34 cellular contexts compared by ENCODE assay signal in the genomic region with DNA sequence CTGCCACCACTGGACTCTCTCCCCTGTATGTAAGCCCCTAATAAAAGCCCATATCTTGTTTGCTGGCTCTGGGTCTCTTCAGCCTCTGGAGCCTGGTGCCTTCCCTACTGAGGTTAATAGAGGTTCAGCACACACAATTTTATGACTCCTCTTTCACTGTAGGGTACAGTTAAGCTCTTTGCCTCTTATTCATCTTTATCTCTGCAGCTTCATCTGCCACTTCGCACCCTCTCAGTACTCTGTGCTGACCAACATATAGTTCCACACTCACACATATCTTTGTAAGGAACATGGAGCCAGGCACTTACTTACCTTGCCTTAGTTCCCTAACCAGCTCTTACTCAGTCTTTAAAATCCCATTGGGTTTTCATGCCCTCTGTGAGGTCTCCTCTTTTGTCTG. TPM values are rescaled to one million over a fixed set of nuclear protein-coding genes. Genes with fewer than 3 reads are reported as not detected.
"Had no signal": no experiment of that assay in that cellular context is flagged by ENCODE, and none has a peak within 500 bp of the region (broad histone marks: within the 10 kb centered on the region; RNA-seq: fewer than 3 reads in every experiment).

No MANE protein-coding gene starts in this region.

- H3K27me3 ChIP-seq: neural progenitor cell, ovary, right lobe of liver, sigmoid colon, spleen, thyroid gland, tibial nerve, upper lobe of left lung, vagina had no signal

- H3K27ac Mint-ChIP-seq: naive thymus-derived CD4-positive, alpha-beta T cell; nephron; neural progenitor cell; progenitor cell of endocrine pancreas; stimulated activated memory B cell treated with anti-CD40 and anti-IgM and Interleukin-4, amounts not matched to agents 10 μg/mL and 1 μg/mL and 100 μg/mL, for 72 hours; stimulated activated naive CD8-positive, alpha-beta T cell treated with anti-CD3 and anti-CD28 coated beads, Interleukin-15, amount 100 ng/mL, for 72 hours had no signal

- H3K36me3 ChIP-seq: neural progenitor cell, ovary, right lobe of liver, thoracic aorta, thyroid gland, upper lobe of left lung had no signal

- DNase-seq: naive thymus-derived CD4-positive, alpha-beta T cell; occipital lobe; ovary; posterior cingulate gyrus; psoas muscle; right cardiac atrium; right lobe of liver; sigmoid colon; spleen; stimulated activated CD4-positive, alpha-beta T cell treated with anti-CD3 and anti-CD28 coated beads, Interleukin-12 subunit alpha, Interleukin-12 subunit beta, amount 100 ng/mL, for 4 hours; stimulated activated CD4-positive, alpha-beta T cell treated with anti-CD3 and anti-CD28 coated beads, Interleukin-1b, Interleukin-23, amount 100 ng/mL, for 48 hours; stimulated activated CD4-positive, alpha-beta T cell treated with anti-CD3 and anti-CD28 coated beads, Interleukin-4, amount 100 ng/mL, for 1 hour; stimulated activated CD4-positive, alpha-beta T cell treated with anti-CD3 and anti-CD28 coated beads, Interleukin-4, amount 100 ng/mL, for 4 hours; stimulated activated CD8-positive, alpha-beta memory T cell treated with anti-CD3 and anti-CD28 coated beads, Interleukin-4, amount 100 ng/mL, for 48 hours; stimulated activated naive CD4-positive, alpha-beta T cell; stimulated activated naive CD8-positive, alpha-beta T cell treated with anti-CD3 and anti-CD28 coated beads, Interleukin-15, amount 100 ng/mL, for 72 hours; stimulated activated naive CD8-positive, alpha-beta T cell treated with anti-CD3 and anti-CD28 coated beads, Interleukin-15, Interleukin-2, amounts not matched to agents 100 U/mL and 50 U/mL, for 24 hours; substantia nigra; thyroid gland; trophoblast cell; upper lobe of left lung had no signal

- H2AFZ ChIP-seq: neural progenitor cell, parathyroid adenoma had no signal

- H3K27me3 Mint-ChIP-seq: naive thymus-derived CD4-positive, alpha-beta T cell; progenitor cell of endocrine pancreas; stimulated activated memory B cell treated with anti-CD40 and anti-IgM and Interleukin-4, amounts not matched to agents 10 μg/mL and 1 μg/mL and 100 μg/mL, for 72 hours; stimulated activated naive CD8-positive, alpha-beta T cell treated with anti-CD3 and anti-CD28 coated beads, Interleukin-15, amount 100 ng/mL, for 72 hours had no signal

- H3K4me3 ChIP-seq: neural progenitor cell, ovary, psoas muscle, right lobe of liver, sigmoid colon, skin epidermis, smooth muscle cell, spleen, thoracic aorta, thyroid gland, tibial nerve, upper lobe of left lung, vagina had no signal

- H3K4me1 ChIP-seq: neural progenitor cell, parathyroid adenoma had no signal

- ATAC-seq: naive thymus-derived CD4-positive, alpha-beta T cell; psoas muscle; right cardiac atrium; right lobe of liver; stimulated activated memory B cell treated with anti-CD40 and anti-IgM and Interleukin-4, amounts not matched to agents 10 μg/mL and 1 μg/mL and 100 μg/mL, for 72 hours; stimulated activated naive CD8-positive, alpha-beta T cell treated with anti-CD3 and anti-CD28 coated beads, Interleukin-15, amount 100 ng/mL, for 72 hours; stimulated activated naive CD8-positive, alpha-beta T cell treated with anti-CD3 and anti-CD28 coated beads, Interleukin-15, Interleukin-2, amounts not matched to agents 100 U/mL and 50 U/mL, for 24 hours had no signal

- H3K9me3 ChIP-seq: right lobe of liver, thyroid gland had no signal

- H3K27ac ChIP-seq: neural progenitor cell, ovary, parathyroid adenoma, psoas muscle, right lobe of liver, sigmoid colon, skin epidermis, spleen, thoracic aorta, thyroid gland, tibial nerve, upper lobe of left lung, vagina had no signal

- H3K4me2 ChIP-seq: neural progenitor cell, smooth muscle cell had no signal

- H3K79me2 ChIP-seq: parathyroid adenoma had no signal

- H3K4me1 Mint-ChIP-seq: nephron; stimulated activated memory B cell treated with anti-CD40 and anti-IgM and Interleukin-4, amounts not matched to agents 10 μg/mL and 1 μg/mL and 100 μg/mL, for 72 hours had no signal

- H3K4me3 Mint-ChIP-seq: naive thymus-derived CD4-positive, alpha-beta T cell; neural progenitor cell; stimulated activated memory B cell treated with anti-CD40 and anti-IgM and Interleukin-4, amounts not matched to agents 10 μg/mL and 1 μg/mL and 100 μg/mL, for 72 hours; stimulated activated naive CD8-positive, alpha-beta T cell treated with anti-CD3 and anti-CD28 coated beads, Interleukin-15, amount 100 ng/mL, for 72 hours had no signal

RNA-seq across cellular contexts. Expression of a gene that starts 9.4 kb away (rescaled TPM):
- total RNA-seq: naive thymus-derived CD4-positive, alpha-beta T cell; ovary; progenitor cell of endocrine pancreas; psoas muscle; right cardiac atrium; right lobe of liver; sigmoid colon; smooth muscle cell; spleen; temporal lobe; thoracic aorta; tibial nerve; upper lobe of left lung; ureter; vagina had no signal
- polyA plus RNA-seq: naive thymus-derived CD4-positive, alpha-beta T cell; neural cell; ovary; psoas muscle; right cardiac atrium; smooth muscle cell had no signal

RNA-seq across cellular contexts. Expression of a gene that starts 54.9 kb away (rescaled TPM):
- total RNA-seq: right lobe of liver, smooth muscle cell, vagina had no signal
- polyA plus RNA-seq: naive thymus-derived CD4-positive, alpha-beta T cell had no signal
